In genomic region chr20:63532449-63532971, GRCh38 we compare ENCODE assay signal across 1 cellular context.
TF ChIP-seq lines count a peak whose summit lies in the region.

No MANE protein-coding gene starts in this region.

TF ChIP-seq in HEK293, 187 proteins besides CTCF, POLR2A, EP300 and RAD21 (continued from another document):
- TF ChIP-seq, protein P1, sequence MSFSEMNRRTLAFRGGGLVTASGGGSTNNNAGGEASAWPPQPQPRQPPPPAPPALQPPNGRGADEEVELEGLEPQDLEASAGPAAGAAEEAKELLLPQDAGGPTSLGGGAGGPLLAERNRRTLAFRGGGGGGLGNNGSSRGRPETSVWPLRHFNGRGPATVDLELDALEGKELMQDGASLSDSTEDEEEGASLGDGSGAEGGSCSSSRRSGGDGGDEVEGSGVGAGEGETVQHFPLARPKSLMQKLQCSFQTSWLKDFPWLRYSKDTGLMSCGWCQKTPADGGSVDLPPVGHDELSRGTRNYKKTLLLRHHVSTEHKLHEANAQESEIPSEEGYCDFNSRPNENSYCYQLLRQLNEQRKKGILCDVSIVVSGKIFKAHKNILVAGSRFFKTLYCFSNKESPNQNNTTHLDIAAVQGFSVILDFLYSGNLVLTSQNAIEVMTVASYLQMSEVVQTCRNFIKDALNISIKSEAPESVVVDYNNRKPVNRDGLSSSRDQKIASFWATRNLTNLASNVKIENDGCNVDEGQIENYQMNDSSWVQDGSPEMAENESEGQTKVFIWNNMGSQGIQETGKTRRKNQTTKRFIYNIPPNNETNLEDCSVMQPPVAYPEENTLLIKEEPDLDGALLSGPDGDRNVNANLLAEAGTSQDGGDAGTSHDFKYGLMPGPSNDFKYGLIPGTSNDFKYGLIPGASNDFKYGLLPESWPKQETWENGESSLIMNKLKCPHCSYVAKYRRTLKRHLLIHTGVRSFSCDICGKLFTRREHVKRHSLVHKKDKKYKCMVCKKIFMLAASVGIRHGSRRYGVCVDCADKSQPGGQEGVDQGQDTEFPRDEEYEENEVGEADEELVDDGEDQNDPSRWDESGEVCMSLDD (tag by site-specific recombination; IDR thresholded peaks at IDR 0.05): 0 out of 2 replicates have a peak, but pooled peaks have one; percentile 3
- TF ChIP-seq ZNF221 (tag by site-specific recombination; IDR thresholded peaks at IDR 0.05; ENCODE audit: borderline replicate concordance) (no peak), ZNF580 (tag by site-specific recombination; IDR thresholded peaks at IDR 0.05) (no peak), ZNF394 (tag by site-specific recombination; IDR thresholded peaks at IDR 0.05; ENCODE audit: borderline replicate concordance) (no peak), ZFP69B (tag by site-specific recombination; IDR thresholded peaks at IDR 0.05) (no peak), ZFP3 (tag by site-specific recombination; IDR thresholded peaks at IDR 0.05; ENCODE audit: low read depth) (no peak), ZNF302 (tag by site-specific recombination; IDR thresholded peaks at IDR 0.05; ENCODE audit: low read depth) (no peak), ZBTB17 (tag by site-specific recombination; IDR thresholded peaks at IDR 0.05) (0 out of 2 replicates have a peak, but pooled peaks have one; percentile 3), ZNF266 (tag by site-specific recombination; IDR thresholded peaks at IDR 0.05; ENCODE audit: low read depth) (no peak)
TF ChIP-seq in HEK293: peak in this region for 2.
